7 cellular contexts compared by ENCODE assay signal in genomic region chr1:204362984-204363334, GRCh38. TPM values are rescaled to one million over a fixed set of nuclear protein-coding genes. Genes with fewer than 3 reads are reported as not detected.
A peak's percentile ranks its signal among the peaks of the same experiment; 100 is the strongest.
DNase-seq lines count a peak whose midpoint lies in the region; ATAC-seq, FAIRE-seq and TF ChIP-seq lines count a peak whose summit lies in the region.

No MANE protein-coding gene starts in this region.

- H3K4me3 Mint-ChIP-seq in activated naive CD8-positive, alpha-beta T cell treated with anti-CD3 and anti-CD28 coated beads, Interleukin-2, amount 10 ng/mL, durations not matched to agents 7 days and 5 days: peak overlapping the region; percentile 67

- no peaks in the 10 kb centered on the region for H3K9me1 ChIP-seq in keratinocyte (ENCODE audit: control insufficient read depth, extremely low read depth, insufficient read depth, low read length)

- H3K27ac ChIP-seq in HL-60 (replicated peaks): no peak overlapping the region
- no peak overlapping the region for H3K27ac ChIP-seq in keratinocyte (ENCODE audit: control insufficient read depth, insufficient read depth, low read length)
- no peak overlapping the region for H3K27ac ChIP-seq in stomach smooth muscle (ENCODE audit: low read length)

- peaks cover 2% of the 10 kb centered on the region for H3K27me3 ChIP-seq in HL-60 (ENCODE audit: insufficient read depth, poor library complexity, severe bottlenecking)
- peaks cover 10% of the 10 kb centered on the region for H3K27me3 ChIP-seq in keratinocyte (ENCODE audit: control insufficient read depth, extremely low read depth, insufficient read depth, low read length)
- peaks cover 8 to 10% of the 10 kb centered on the region in 2 donors for H3K27me3 ChIP-seq in stomach smooth muscle (ENCODE audit: control insufficient read depth in 1 of 2, insufficient read depth in 2 of 2, low read length in 2 of 2)

- no peak overlapping the region for H3K27ac Mint-ChIP-seq in activated naive CD8-positive, alpha-beta T cell treated with anti-CD3 and anti-CD28 coated beads, Interleukin-2, amount 10 ng/mL, durations not matched to agents 7 days and 5 days

- H3K36me3 ChIP-seq in keratinocyte (ENCODE audit: control insufficient read depth in 2 of 2, extremely low read depth in 1 of 2, insufficient read depth in 2 of 2, low read length in 2 of 2) (no peaks in the 10 kb centered on the region), stomach smooth muscle (ENCODE audit: control insufficient read depth in 2 of 2, insufficient read depth in 2 of 2, low read length in 2 of 2) (no peaks in the 10 kb centered on the region)

- no peaks in the 10 kb centered on the region for H4K20me1 ChIP-seq in keratinocyte (ENCODE audit: control insufficient read depth, extremely low read depth, insufficient read depth, low read length)

- H3K9me3 ChIP-seq in keratinocyte (ENCODE audit: control insufficient read depth, low read depth, low read length) (no peaks in the 10 kb centered on the region), stomach smooth muscle (ENCODE audit: control insufficient read depth in 2 of 2, low read length in 2 of 2) (no peaks in the 10 kb centered on the region)

- H3K4me1 ChIP-seq in keratinocyte (ENCODE audit: control insufficient read depth, extremely low read depth, insufficient read depth, low read length) (peaks cover 12% of the 10 kb centered on the region), stomach smooth muscle (ENCODE audit: control insufficient read depth, insufficient read depth, low read length) (peaks cover 18% of the 10 kb centered on the region)

- H3K9me3 Mint-ChIP-seq in activated naive CD8-positive, alpha-beta T cell treated with anti-CD3 and anti-CD28 coated beads, Interleukin-2, amount 10 ng/mL, durations not matched to agents 7 days and 5 days: no peaks in the 10 kb centered on the region

- no peak for FAIRE-seq in keratinocyte (lab: Jason Lieb, UNC)

- H3K9ac ChIP-seq in keratinocyte (ENCODE audit: control insufficient read depth, extremely low read depth, insufficient read depth, low read length) (peak overlapping the region; percentile 48), stomach smooth muscle (ENCODE audit: low read length in 2 of 2) (peak overlapping the region; percentile 65 to 71)

- H3K27me3 Mint-ChIP-seq in activated naive CD8-positive, alpha-beta T cell treated with anti-CD3 and anti-CD28 coated beads, Interleukin-2, amount 10 ng/mL, durations not matched to agents 7 days and 5 days: peaks cover 16% of the 10 kb centered on the region

- DNase-seq in HL-60 (ENCODE audit: low read depth in 1 of 2, low spot score in 1 of 2) (no peak), keratinocyte (ENCODE audit: low read depth, low spot score) (no peak), T-helper 9 cell (no peak), amniotic stem cell (lab: John Stamatoyannopoulos, UW) (no peak)
- DNase-seq in activated naive CD8-positive, alpha-beta T cell treated with anti-CD3 and anti-CD28 coated beads, Interleukin-2, amount 10 ng/mL, durations not matched to agents 7 days and 5 days: no peak

- peak overlapping the region; percentile 98 for H2AFZ ChIP-seq in keratinocyte (ENCODE audit: control insufficient read depth, low read length)

- no peak for TF ChIP-seq CTCF in HL-60 (IDR thresholded peaks at IDR 0.05; ENCODE audit: insufficient read depth, low read length)
- no peak for TF ChIP-seq CTCF in keratinocyte (optimal IDR thresholded peaks at IDR 0.05 in 1 of 3, IDR thresholded peaks at IDR 0.05 in 1 of 3, conservative IDR thresholded peaks at IDR 0.05 in 1 of 3; ENCODE audit: extremely low read depth in 1 of 3, insufficient read depth in 2 of 3, low read length in 3 of 3)

- H3K36me3 Mint-ChIP-seq in activated naive CD8-positive, alpha-beta T cell treated with anti-CD3 and anti-CD28 coated beads, Interleukin-2, amount 10 ng/mL, durations not matched to agents 7 days and 5 days: no peaks in the 10 kb centered on the region

- peak overlapping the region; percentile 37; the same call in 1 of the 2 replicates for H3K4me3 ChIP-seq in HL-60 (replicated peaks; ENCODE audit: insufficient read depth, low read length)
- peak overlapping the region in 1 of 3 experiments; percentile 75 for H3K4me3 ChIP-seq in keratinocyte (ENCODE audit: control insufficient read depth in 2 of 3, extremely low read depth in 1 of 3, insufficient read depth in 2 of 3, low read depth in 1 of 3, low read length in 3 of 3)
- peak overlapping the region; percentile 74 to 80 for H3K4me3 ChIP-seq in stomach smooth muscle (ENCODE audit: low read length in 2 of 2)

- H3K4me1 Mint-ChIP-seq in activated naive CD8-positive, alpha-beta T cell treated with anti-CD3 and anti-CD28 coated beads, Interleukin-2, amount 10 ng/mL, durations not matched to agents 7 days and 5 days: peaks cover 5% of the 10 kb centered on the region

- H3K4me2 ChIP-seq in keratinocyte (ENCODE audit: control insufficient read depth, extremely low read depth, insufficient read depth, low read depth, low read length): peak overlapping the region; percentile 94

- no peak for ATAC-seq in activated naive CD8-positive, alpha-beta T cell treated with anti-CD3 and anti-CD28 coated beads, Interleukin-2, amount 10 ng/mL, durations not matched to agents 7 days and 5 days (ENCODE audit: low read depth)
- no peak for ATAC-seq in GM21529 (IDR thresholded peaks at IDR 0.05; ENCODE audit: unreplicated experiment)

- dilution Hi-C loops in keratinocyte (cut with MboI; ENCODE audit: extremely low pct_ligation_motif_present, low sequenced_read_pairs): no loop called here

- H3K79me2 ChIP-seq in keratinocyte (ENCODE audit: control insufficient read depth, insufficient read depth, low read length): no peaks in the 10 kb centered on the region

- POLR2A ChIA-PET in activated naive CD8-positive, alpha-beta T cell treated with anti-CD3 and anti-CD28 coated beads, Interleukin-2, amount 10 ng/mL, durations not matched to agents 7 days and 5 days (lab: Charles Lee): interaction anchor here (1.0 kb wide), 1 partner anchor 104 kb away, joined by 3 read pairs; no protein-coding TSS in a partner anchor

RNA-seq across cellular contexts. Expression of gene PLEKHA6, which starts 3.2 kb away (rescaled TPM):
- under 1 TPM; 0.77 to 0.97 TPM for total RNA-seq in activated naive CD8-positive, alpha-beta T cell treated with anti-CD3 and anti-CD28 coated beads, Interleukin-2, amount 10 ng/mL, durations not matched to agents 7 days and 5 days
- polyA plus RNA-seq in keratinocyte: 1.5 to 3.4 TPM (median 1.6 TPM) in 3 replicates
- polyA plus RNA-seq in keratinocyte (2011; ENCODE audit: low read depth): 0.95 TPM
- 1.6 and 1.9 TPM in 2 replicates for polyA plus RNA-seq in keratinocyte (2011; cell fraction: cytosol; rRNA removed)
- polyA plus RNA-seq in keratinocyte (2011; cell fraction: nucleus; rRNA removed): 5.2 and 5.4 TPM in 2 replicates
- polyA plus RNA-seq in keratinocyte (2012; ENCODE audit: low replicate concordance): 1.9 and 3.8 TPM in 2 replicates
- polyA minus RNA-seq in keratinocyte: 1.4 to 6.6 TPM (median 1.9 TPM) in 3 replicates
- 0.96 TPM for polyA minus RNA-seq in keratinocyte (2011; cell fraction: cytosol; rRNA and poly(A)+ RNA removed)
- polyA minus RNA-seq in keratinocyte (2011; cell fraction: nucleus; rRNA and poly(A)+ RNA removed): 3.3 and 4.1 TPM in 2 replicates

RNA-seq across cellular contexts. Expression of gene PPP1R15B, which starts 48.7 kb away (rescaled TPM):
- 10 to 100 TPM; 77.5 to 77.8 TPM for total RNA-seq in activated naive CD8-positive, alpha-beta T cell treated with anti-CD3 and anti-CD28 coated beads, Interleukin-2, amount 10 ng/mL, durations not matched to agents 7 days and 5 days
- 13.7 to 22.8 TPM (median 19.1 TPM) in 3 replicates for polyA plus RNA-seq in keratinocyte
- 18.5 TPM for polyA plus RNA-seq in keratinocyte (2011; ENCODE audit: low read depth)
- polyA plus RNA-seq in keratinocyte (2011; cell fraction: cytosol; rRNA removed): 8.2 and 13.5 TPM in 2 replicates
- polyA plus RNA-seq in keratinocyte (2011; cell fraction: nucleus; rRNA removed): 29.7 and 36.0 TPM in 2 replicates
- 15.0 and 20.0 TPM in 2 replicates for polyA plus RNA-seq in keratinocyte (2012; ENCODE audit: low replicate concordance)
- polyA minus RNA-seq in keratinocyte: 19.4 to 27.1 TPM (median 26.7 TPM) in 3 replicates
- 23.6 TPM for polyA minus RNA-seq in keratinocyte (2011; cell fraction: cytosol; rRNA and poly(A)+ RNA removed)
- 41.9 and 58.3 TPM in 2 replicates for polyA minus RNA-seq in keratinocyte (2011; cell fraction: nucleus; rRNA and poly(A)+ RNA removed)
